ENCODE assay signal across 25 cellular contexts in the genomic region with DNA sequence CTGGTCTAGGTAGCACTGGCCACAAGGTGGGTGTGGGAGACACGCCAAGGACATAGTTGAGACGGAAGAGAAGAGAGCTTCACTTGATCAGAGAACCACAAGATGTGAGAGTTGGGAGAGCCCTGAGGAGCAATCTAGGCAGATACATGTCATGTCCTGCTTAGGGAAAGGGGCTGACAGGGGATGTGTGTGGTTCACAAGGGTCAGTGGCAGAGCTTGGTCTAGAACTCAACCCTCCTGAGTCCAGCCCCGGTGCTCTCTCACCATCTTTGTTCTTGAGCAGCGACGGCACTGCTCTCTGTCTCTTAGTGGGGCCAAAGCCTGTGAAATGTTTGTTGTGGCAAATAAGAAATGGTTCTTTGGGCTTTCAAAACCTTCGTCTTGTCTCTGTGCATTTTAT.
"Had no signal": no experiment of that assay in that cellular context is flagged by ENCODE, and none has a peak within 500 bp of the region (broad histone marks: within the 10 kb centered on the region; RNA-seq: fewer than 3 reads in every experiment).

No MANE protein-coding gene starts in this region.

- H3K4me3 ChIP-seq: cardiac muscle cell, coronary artery, esophagus squamous epithelium, hepatocyte, mucosa of descending colon, psoas muscle, right lobe of liver, smooth muscle cell, suprapubic skin, vagina had no signal

- H3K36me3 Mint-ChIP-seq: naive B cell; natural killer cell treated with Interleukin-12 subunit alpha and Interleukin-12 subunit beta and Interleukin-15 and Interleukin-18, amount 100 ng/mL, for 72 hours; stimulated activated naive B cell treated with anti-CD40 and anti-IgM and Interleukin-4, amounts not matched to agents 10 μg/mL and 1 μg/mL and 100 μg/mL, for 72 hours had no signal

- DNase-seq: effector memory CD4-positive, alpha-beta T cell; erythroblast; esophagus squamous epithelium; foreskin melanocyte; kidney glomerular epithelial cell; mesenchymal stem cell; mucosa of descending colon; naive B cell; posterior cingulate gyrus; stimulated activated CD4-positive, alpha-beta T cell treated with anti-CD3 and anti-CD28 coated beads, Interleukin-2, amount 100 ng/mL, for 24 hours; stimulated activated CD4-positive, alpha-beta T cell treated with anti-CD3 and anti-CD28 coated beads, Interleukin-4, amount 100 ng/mL, for 24 hours; stimulated activated naive B cell treated with anti-CD40 and anti-IgM and Interleukin-4, amounts not matched to agents 10 μg/mL and 1 μg/mL and 100 μg/mL, for 72 hours; trophoblast cell had no signal

- H3K9me3 ChIP-seq: esophagus squamous epithelium, mucosa of descending colon, psoas muscle, right lobe of liver, suprapubic skin, vagina had no signal

- ATAC-seq: mucosa of descending colon; natural killer cell treated with Interleukin-12 subunit alpha and Interleukin-12 subunit beta and Interleukin-15 and Interleukin-18, amount 100 ng/mL, for 72 hours; stimulated activated naive B cell treated with anti-CD40 and anti-IgM and Interleukin-4, amounts not matched to agents 10 μg/mL and 1 μg/mL and 100 μg/mL, for 72 hours had no signal

- H3K27ac ChIP-seq: cardiac muscle cell, hepatocyte, psoas muscle, suprapubic skin, vagina had no signal

- H3K36me3 ChIP-seq: cardiac muscle cell, esophagus squamous epithelium, right lobe of liver, suprapubic skin, vagina had no signal

- H3K27me3 ChIP-seq: esophagus squamous epithelium, hepatocyte, right lobe of liver, suprapubic skin, vagina had no signal

- H3K9me3 Mint-ChIP-seq: mesothelial cell of epicardium; natural killer cell treated with Interleukin-12 subunit alpha and Interleukin-12 subunit beta and Interleukin-15 and Interleukin-18, amount 100 ng/mL, for 72 hours; stimulated activated naive B cell treated with anti-CD40 and anti-IgM and Interleukin-4, amounts not matched to agents 10 μg/mL and 1 μg/mL and 100 μg/mL, for 72 hours; stimulated activated naive CD8-positive, alpha-beta T cell treated with anti-CD3 and anti-CD28 coated beads, Interleukin-15, Interleukin-2, amounts not matched to agents 100 ng/mL and 50 ng/mL, for 24 hours had no signal

- H3K27ac Mint-ChIP-seq: mesothelial cell of epicardium; natural killer cell treated with Interleukin-12 subunit alpha and Interleukin-12 subunit beta and Interleukin-15 and Interleukin-18, amount 100 ng/mL, for 72 hours; stimulated activated naive B cell treated with anti-CD40 and anti-IgM and Interleukin-4, amounts not matched to agents 10 μg/mL and 1 μg/mL and 100 μg/mL, for 72 hours; stimulated activated naive CD8-positive, alpha-beta T cell treated with anti-CD3 and anti-CD28 coated beads, Interleukin-15, Interleukin-2, amounts not matched to agents 100 ng/mL and 50 ng/mL, for 24 hours had no signal

- H3K4me1 Mint-ChIP-seq: mesothelial cell of epicardium; naive B cell; stimulated activated naive B cell treated with anti-CD40 and anti-IgM and Interleukin-4, amounts not matched to agents 10 μg/mL and 1 μg/mL and 100 μg/mL, for 72 hours had no signal

- H3K4me1 ChIP-seq: esophagus squamous epithelium, psoas muscle, right lobe of liver, suprapubic skin, vagina had no signal

- H3K4me3 Mint-ChIP-seq: mesothelial cell of epicardium; naive B cell; natural killer cell treated with Interleukin-12 subunit alpha and Interleukin-12 subunit beta and Interleukin-15 and Interleukin-18, amount 100 ng/mL, for 72 hours; neural crest cell; stimulated activated naive B cell treated with anti-CD40 and anti-IgM and Interleukin-4, amounts not matched to agents 10 μg/mL and 1 μg/mL and 100 μg/mL, for 72 hours; stimulated activated naive CD8-positive, alpha-beta T cell treated with anti-CD3 and anti-CD28 coated beads, Interleukin-15, Interleukin-2, amounts not matched to agents 100 ng/mL and 50 ng/mL, for 24 hours had no signal
